ENCODE assay signal across 8 cellular contexts in the genomic region with DNA sequence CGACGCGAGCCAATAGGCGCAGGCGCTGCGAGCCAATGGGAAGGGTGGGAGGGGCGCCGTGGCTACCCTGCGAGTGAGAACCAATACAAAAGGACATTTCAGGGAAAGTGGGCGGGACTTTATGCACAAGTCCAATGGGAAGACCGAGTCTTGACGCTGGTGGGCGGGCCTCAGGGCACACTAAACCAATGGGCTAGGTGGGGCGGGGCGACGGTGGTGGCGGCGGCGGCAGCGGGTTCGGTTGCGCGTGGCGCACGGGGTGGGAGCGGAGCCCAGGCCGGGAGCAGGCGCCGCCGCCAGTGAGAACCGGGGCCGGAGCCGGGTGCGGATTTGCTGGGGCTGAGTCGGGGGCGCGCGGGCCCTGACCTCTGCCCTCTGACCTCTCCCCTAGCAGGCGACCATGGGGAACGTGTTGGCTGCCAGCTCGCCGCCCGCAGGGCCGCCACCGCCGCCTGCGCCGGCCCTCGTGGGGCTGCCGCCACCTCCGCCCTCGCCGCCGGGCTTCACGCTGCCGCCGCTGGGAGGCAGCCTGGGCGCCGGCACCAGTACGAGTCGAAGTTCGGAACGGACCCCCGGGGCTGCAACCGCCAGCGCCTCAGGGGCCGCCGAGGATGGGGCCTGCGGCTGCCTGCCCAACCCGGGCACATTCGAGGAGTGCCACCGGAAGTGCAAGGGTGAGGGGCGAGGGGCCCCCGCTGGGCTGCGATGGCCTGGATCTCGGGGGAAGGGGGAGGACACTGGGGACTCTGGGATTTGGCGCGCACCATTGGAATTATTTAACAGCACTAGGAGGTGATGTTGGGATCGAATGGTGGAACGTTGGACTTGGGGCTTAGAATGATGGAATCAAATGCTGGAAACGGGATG.
DNase-seq lines count a peak whose midpoint lies in the region; TF ChIP-seq lines count a peak whose summit lies in the region.

A gene (plus strand): TSS at position 239 of the 867 bp plus-strand sequence. CDS start 162 bp downstream, at position 401.

- DNase-seq in AG08396 (ENCODE audit: low spot score) (peak; percentile 99), HL-60 (ENCODE audit: low read depth in 1 of 2, low spot score in 1 of 2) (no peak), RPMI8226 (peak; percentile 19), astrocyte of the cerebellum (ENCODE audit: low read depth) (no peak), HK-2 (ENCODE audit: unreplicated experiment) (no peak)
- peak in 3 of 4 experiments; percentile 100 for DNase-seq in stimulated activated CD4-positive, alpha-beta T cell treated with anti-CD3 and anti-CD28 coated beads, Interleukin-1b, Interleukin-23, amount 100 ng/mL, for 24 hours (ENCODE audit: low read depth in 4 of 4, low spot score in 1 of 4)

- in situ Hi-C loops in astrocyte of the cerebellum (cut with HindIII; ENCODE audit: low sequenced_read_pairs), result no loop called here

- TF ChIP-seq CTCF in HL-60 (IDR thresholded peaks at IDR 0.05; ENCODE audit: insufficient read depth, low read length) (no peak), astrocyte of the cerebellum (IDR thresholded peaks at IDR 0.05; ENCODE audit: low read depth, low read length, missing control alignments) (peak; percentile 9)

- H3K9ac ChIP-seq in iPS-20b (ENCODE audit: low read depth, low read length), result peak within 1 kb of the TSS; percentile 96

- no peaks in the 10 kb centered on the region for H3K9me3 ChIP-seq in iPS-20b (ENCODE audit: insufficient read depth, low read depth, low read length)

- H3K4me1 ChIP-seq in iPS-20b (ENCODE audit: insufficient read depth, low read length), result no peaks in the 10 kb centered on the region

- no peaks in the 10 kb centered on the region for H3K27me3 ChIP-seq in HL-60 (ENCODE audit: insufficient read depth, poor library complexity, severe bottlenecking)
- no peaks in the 10 kb centered on the region for H3K27me3 ChIP-seq in iPS-20b (ENCODE audit: insufficient read depth, low read length)

- H3K27ac ChIP-seq in HL-60 (replicated peaks), result peak within 1 kb of the TSS; percentile 89
- peak within 1 kb of the TSS; percentile 45 for H3K27ac ChIP-seq in iPS-20b (ENCODE audit: low read length)

- H3K4me3 ChIP-seq in HL-60 (replicated peaks; ENCODE audit: insufficient read depth, low read length) (peak within 1 kb of the TSS; percentile 66), astrocyte of the cerebellum (ENCODE audit: low read depth, low read length) (peak within 1 kb of the TSS; percentile 78), iPS-20b (ENCODE audit: low read length) (peak within 1 kb of the TSS; percentile 99)

- TF ChIP-seq POLR2A in GM18526 (IDR thresholded peaks at IDR 0.05; ENCODE audit: extremely low read depth, insufficient read length), result peak; percentile 61

- H3K36me3 ChIP-seq in iPS-20b (ENCODE audit: insufficient read depth, low read depth, low read length), result peaks cover 63% of the 10 kb centered on the region

Comparison
In these comparisons a context has a peak if more than half of its experiments do, and no peak if none do; other contexts are left out.
1. DNase-seq: peak in AG08396 (single experiment), RPMI8226 (single experiment) and stimulated activated CD4-positive, alpha-beta T cell treated with anti-CD3 and anti-CD28 coated beads, Interleukin-1b, Interleukin-23, amount 100 ng/mL, for 24 hours (3 of 4); none in HL-60 (0 of 2), astrocyte of the cerebellum (single experiment) and HK-2 (single experiment).
2. Peak in every context shown above with its lines, with median percentiles within 50 percentile points of each other: H3K4me3 ChIP-seq.